In genomic region chr22:29580200-29580810, GRCh38 we compare ENCODE assay signal across 8 cellular contexts. TPM values are rescaled to one million over a fixed set of nuclear protein-coding genes. Genes with fewer than 3 reads are reported as not detected.
DNase-seq lines count a peak whose midpoint lies in the region; ATAC-seq and TF ChIP-seq lines count a peak whose summit lies in the region.

No MANE protein-coding gene starts in this region.

- peak overlapping the region; percentile 63 for H3K14ac ChIP-seq in neuronal stem cell (ENCODE audit: low read length)

- TF ChIP-seq CTCF in SK-N-SH (IDR thresholded peaks at IDR 0.05) (no peak), esophagus muscularis mucosa (IDR thresholded peaks at IDR 0.05) (no peak)

- peak overlapping the region; percentile 94 for H3K4me2 ChIP-seq in SK-N-SH
- peak overlapping the region; percentile 75 for H3K4me2 ChIP-seq in neuronal stem cell (ENCODE audit: insufficient read depth, low read length, poor library complexity, severe bottlenecking)

- peak overlapping the region; percentile 90 for H2AFZ ChIP-seq in SK-N-SH (ENCODE audit: low read depth)
- H2AFZ ChIP-seq in neuronal stem cell (ENCODE audit: low read length), result peak overlapping the region; percentile 91

- ATAC-seq in Right ventricle myocardium inferior (peak; percentile 15), HG02840 (IDR thresholded peaks at IDR 0.05; ENCODE audit: low FRiP score, unreplicated experiment) (no peak)

- H4K20me1 ChIP-seq in SK-N-SH (ENCODE audit: insufficient read depth), result no peaks in the 10 kb centered on the region

- peaks cover 9% of the 10 kb centered on the region; the same call in 1 of the 2 replicates for H3K79me2 ChIP-seq in SK-N-SH (ENCODE audit: insufficient read depth)

- TF ChIP-seq RAD21 in SK-N-SH (IDR thresholded peaks at IDR 0.05; ENCODE audit: low read length), result no peak

- peaks cover 10% of the 10 kb centered on the region for H3K79me1 ChIP-seq in neuronal stem cell (ENCODE audit: low read depth, low read length)

- H4K8ac ChIP-seq in neuronal stem cell (ENCODE audit: low read depth, low read length), result peak overlapping the region; percentile 99

- intact Hi-C loops in Right ventricle myocardium inferior (cut with DNase I), result no loop called here
- intact Hi-C loops in cardiac septum (cut with DNase I), result no loop called here
- intact Hi-C loops in esophagus muscularis mucosa (cut with DNase I), result no loop called here

- DNase-seq in Right ventricle myocardium inferior (ENCODE audit: missing footprints) (no peak), cardiac septum (ENCODE audit: low spot score) (no peak), SK-N-SH (peak; percentile 62), esophagus muscularis mucosa (ENCODE audit: extremely low spot score) (no peak), neuronal stem cell (ENCODE audit: low spot score) (no peak), AML-193 (lab: John Stamatoyannopoulos, UW) (no peak), occipital lobe (lab: John Stamatoyannopoulos, UW) (no peak)

- CTCF ChIA-PET in SK-N-SH (lab: Yijun Ruan, JAX), result interaction anchor here (1.0 to 1.6 kb wide), 4 partner anchors 10 to 508 kb away, joined by 3 to 7 read pairs (median 4); partner anchors contain the start of gene THOC5

- peak overlapping the region; percentile 97 for H3K4ac ChIP-seq in neuronal stem cell (ENCODE audit: low read length)

- H2BK120ac ChIP-seq in neuronal stem cell (ENCODE audit: low read depth, low read length), result peak overlapping the region; percentile 84

- H2BK5ac ChIP-seq in neuronal stem cell (ENCODE audit: low read length), result peak overlapping the region; percentile 99

- no peaks in the 10 kb centered on the region for H3F3A ChIP-seq in SK-N-SH (replicated peaks; ENCODE audit: insufficient read depth)

- H3K27ac ChIP-seq in SK-N-SH (ENCODE audit: low read depth in 2 of 2, low read length in 1 of 2) (peak overlapping the region; percentile 28 to 79; a peak in 3 of 4 replicates), esophagus muscularis mucosa (replicated peaks in 1 of 4) (peak overlapping the region; percentile 60 to 74 (median 68)), neuronal stem cell (replicated peaks; ENCODE audit: low read length) (peak overlapping the region; percentile 81)

- H3K4me1 ChIP-seq in SK-N-SH (ENCODE audit: control insufficient read depth in 1 of 2, insufficient read depth in 2 of 2, low read depth in 1 of 2, low read length in 1 of 2) (peaks cover 0 to 7% of the 10 kb centered on the region in 2 experiments; a peak in 1 of 4 replicates), esophagus muscularis mucosa (peaks cover 6 to 19% (median 13%) of the 10 kb centered on the region in 4 donors), neuronal stem cell (ENCODE audit: control insufficient read depth in 2 of 2, insufficient read depth in 1 of 2, low read depth in 1 of 2, low read length in 2 of 2) (peaks cover 6 to 11% of the 10 kb centered on the region in 2 donors)

- POLR2A ChIA-PET in SK-N-SH (lab: Yijun Ruan, JAX), result interaction anchor here (1.0 to 2.4 kb wide), 2 partner anchors 14 to 26 kb away, joined by 3 to 16 read pairs; partner anchors contain the start of gene THOC5

- no peaks in the 10 kb centered on the region for H3K9me2 ChIP-seq in SK-N-SH

- peak overlapping the region; percentile 86 for H3K23ac ChIP-seq in neuronal stem cell (ENCODE audit: low read depth, low read length, poor library complexity)

- H3K18ac ChIP-seq in neuronal stem cell (ENCODE audit: low read length), result peak overlapping the region; percentile 99

- peak overlapping the region; percentile 91 for H2AK5ac ChIP-seq in neuronal stem cell (ENCODE audit: low read depth, low read length)

- H2BK12ac ChIP-seq in neuronal stem cell (ENCODE audit: low read length), result peak overlapping the region; percentile 81

- peak overlapping the region; percentile 100 for H4K91ac ChIP-seq in neuronal stem cell (ENCODE audit: low read depth, low read length, poor library complexity)

- H3K9me3 ChIP-seq in SK-N-SH (no peaks in the 10 kb centered on the region), esophagus muscularis mucosa (no peaks in the 10 kb centered on the region), neuronal stem cell (replicated peaks in 1 of 2; ENCODE audit: control insufficient read depth in 2 of 2, insufficient read depth in 1 of 2, low read depth in 1 of 2, low read length in 2 of 2) (no peaks in the 10 kb centered on the region)

- no peak for TF ChIP-seq POLR2A in esophagus muscularis mucosa (IDR thresholded peaks at IDR 0.05; ENCODE audit: low read depth)

- H3K36me3 ChIP-seq in SK-N-SH (replicated peaks in 1 of 2; ENCODE audit: control insufficient read depth in 1 of 2, insufficient read depth in 2 of 2, low read length in 1 of 2) (no peaks in the 10 kb centered on the region), esophagus muscularis mucosa (no peaks in the 10 kb centered on the region), neuronal stem cell (replicated peaks in 1 of 2; ENCODE audit: control insufficient read depth in 2 of 2, insufficient read depth in 2 of 2, low read length in 2 of 2) (peaks cover 3 to 14% of the 10 kb centered on the region in 2 donors)

- H3K9ac ChIP-seq in SK-N-SH (peak overlapping the region; percentile 78), neuronal stem cell (ENCODE audit: low read depth, low read length, poor library complexity) (peak overlapping the region; percentile 97)

- H2BK15ac ChIP-seq in neuronal stem cell (ENCODE audit: low read length), result peak overlapping the region; percentile 99

- TF ChIP-seq EP300 in SK-N-SH (IDR thresholded peaks at IDR 0.05; ENCODE audit: borderline replicate concordance in 1 of 2, low read depth in 1 of 2, low read length in 1 of 2) (no peak), esophagus muscularis mucosa (IDR thresholded peaks at IDR 0.05) (no peak)

- 10% methylated on average over 8 of the region's 8 CpGs for WGBS in SK-N-SH (ENCODE audit: low lambda C conversion rate)
- 34% methylated on average over 8 of the region's 8 CpGs for WGBS in esophagus muscularis mucosa
- WGBS in neuronal stem cell (ENCODE audit: extremely low coverage in 2 of 2, insufficient read length in 2 of 2, insufficient replicate concordance in 1 of 2), 2 donors, result no CpG with 5 or more reads among the region's 8 CpGs

- H3K4me3 ChIP-seq in SK-N-SH (ENCODE audit: low read depth in 2 of 2, low read length in 1 of 2), result peak overlapping the region; percentile 65 to 95
- H3K4me3 ChIP-seq in esophagus muscularis mucosa, result peak overlapping the region; percentile 72 to 88 (median 76)
- peak overlapping the region; percentile 58 to 90 for H3K4me3 ChIP-seq in neuronal stem cell (ENCODE audit: low read length in 2 of 2)

- H3K27me3 ChIP-seq in SK-N-SH (ENCODE audit: insufficient read depth) (no peaks in the 10 kb centered on the region), esophagus muscularis mucosa (no peaks in the 10 kb centered on the region), neuronal stem cell (ENCODE audit: control insufficient read depth in 3 of 3, insufficient read depth in 3 of 3, low read depth in 1 of 3, low read length in 3 of 3) (no peaks in the 10 kb centered on the region)

TF ChIP-seq in SK-N-SH, 30 proteins besides CTCF, POLR2A, EP300 and RAD21 (continues in another document):
- no peak for TF ChIP-seq RCOR1 (IDR thresholded peaks at IDR 0.05; ENCODE audit: low read length)
- TF ChIP-seq PBX3 (IDR thresholded peaks at IDR 0.05), result no peak
- TF ChIP-seq FOXJ3 (CRISPR knock-in tag; IDR thresholded peaks at IDR 0.05), result no peak

RNA-seq across cellular contexts. Expression of gene NIPSNAP1, which starts 0.6 kb away (rescaled TPM):
- 15.1 TPM for total RNA-seq in Right ventricle myocardium inferior
- 14.8 TPM for total RNA-seq in cardiac septum
- 86.3 and 109 TPM in 2 replicates for polyA plus RNA-seq in SK-N-SH (2012; rRNA removed)
- 79.9 and 94.6 TPM in 2 replicates for polyA plus RNA-seq in SK-N-SH (2012; cell fraction: cytosol; rRNA removed)
- polyA plus RNA-seq in SK-N-SH (2012; cell fraction: nucleus; rRNA removed), result 71.3 and 88.5 TPM in 2 replicates
- total RNA-seq in esophagus muscularis mucosa, result 10 to 100 TPM in 2 of 4 donors, 1 to 10 TPM in 2; 5.6 to 17.7 (median 10.8) TPM
- 268 TPM for polyA plus RNA-seq in neuronal stem cell (2013, experiment 1 of 2)
- 269 TPM for polyA plus RNA-seq in neuronal stem cell (2013, experiment 2 of 2)
- total RNA-seq in occipital lobe, result 65.4 TPM

RNA-seq across cellular contexts. Expression of gene NF2, which starts 23.1 kb away (rescaled TPM):
- total RNA-seq in Right ventricle myocardium inferior, result 49.0 TPM
- 43.4 TPM for total RNA-seq in cardiac septum
- 43.8 and 44.1 TPM in 2 replicates for polyA plus RNA-seq in SK-N-SH (2012; rRNA removed)
- 43.2 and 47.6 TPM in 2 replicates for polyA plus RNA-seq in SK-N-SH (2012; cell fraction: cytosol; rRNA removed)
- 25.8 and 32.0 TPM in 2 replicates for polyA plus RNA-seq in SK-N-SH (2012; cell fraction: nucleus; rRNA removed)
- total RNA-seq in esophagus muscularis mucosa, result 10 to 100 TPM; 34.5 to 47.3 (median 42.0) TPM
- polyA plus RNA-seq in neuronal stem cell (2013, experiment 1 of 2), result 12.1 TPM
- 13.0 TPM for polyA plus RNA-seq in neuronal stem cell (2013, experiment 2 of 2)
- 41.6 TPM for total RNA-seq in occipital lobe

RNA-seq across cellular contexts. Expression of gene THOC5, which starts 26.7 kb away (rescaled TPM):
- total RNA-seq in Right ventricle myocardium inferior (46.5 TPM), cardiac septum (37.0 TPM), esophagus muscularis mucosa (10 to 100 TPM; 38.6 to 56.1 (median 48.6) TPM), occipital lobe (33.5 TPM)
- polyA plus RNA-seq in SK-N-SH (2012; rRNA removed), result 95.9 and 141 TPM in 2 replicates
- polyA plus RNA-seq in SK-N-SH (2012; cell fraction: cytosol; rRNA removed), result 64.7 and 68.6 TPM in 2 replicates
- 373 and 391 TPM in 2 replicates for polyA plus RNA-seq in SK-N-SH (2012; cell fraction: nucleus; rRNA removed)
- polyA plus RNA-seq in neuronal stem cell (2013, experiment 1 of 2), result 16.1 TPM
- 16.1 TPM for polyA plus RNA-seq in neuronal stem cell (2013, experiment 2 of 2)
